20 cellular contexts compared by ENCODE assay signal in genomic region chr6:17940151-17940791, GRCh38. TPM values are rescaled to one million over a fixed set of nuclear protein-coding genes. Genes with fewer than 3 reads are reported as not detected.
A peak's percentile ranks its signal among the peaks of the same experiment; 100 is the strongest.
DNase-seq lines count a peak whose midpoint lies in the region; ATAC-seq and TF ChIP-seq lines count a peak whose summit lies in the region.
"Had no signal": no experiment of that assay in that cellular context is flagged by ENCODE, and none has a peak within 500 bp of the region (broad histone marks: within the 10 kb centered on the region; RNA-seq: fewer than 3 reads in every experiment).

No MANE protein-coding gene starts in this region.

- DNase-seq in SK-N-SH = peak; percentile 15
- DNase-seq in chondrocyte (ENCODE audit: low spot score) = no peak
- no peak for DNase-seq in smooth muscle cell (lab: John Stamatoyannopoulos, UW; ENCODE audit: unreplicated experiment)
- no peak for DNase-seq in activated T-cell treated with anti-CD3 and anti-CD28 coated beads, Interleukin-2, amount 50 U/mL, for 24 hours
- no peak for DNase-seq in stimulated activated naive CD4-positive, alpha-beta T cell treated with Interleukin-2 at 50 U/mL for 16 hours (lab: John Stamatoyannopoulos, UW)
- DNase-seq in superior temporal gyrus (ENCODE audit: extremely low spot score) = no peak
- DNase-seq: 8988T, Caco-2, MG63, NCI-H1092 treated with DMSO at 0.1 percent for 48 hours, NCI-H1694, NCI-H2107, NCI-H226, NCI-H774, SHP77 treated with DMSO at 0.1 percent for 48 hours had no signal

- H2AFZ ChIP-seq in SK-N-SH (ENCODE audit: low read depth) (no peak overlapping the region), smooth muscle cell (ENCODE audit: low read depth) (no peak overlapping the region)

- no peak overlapping the region for H3K27ac ChIP-seq in SK-N-SH (ENCODE audit: low read depth in 2 of 2, low read length in 1 of 2)
- H3K27ac ChIP-seq in smooth muscle cell (ENCODE audit: low read depth) = no peak overlapping the region
- H3K27ac ChIP-seq: BLaER1 treated with 17β-estradiol and CSF1 and Interleukin-3, amounts not matched to agents 10 nM and 100 nM; HL-60 had no signal

- H3K79me2 ChIP-seq in SK-N-SH (ENCODE audit: insufficient read depth) (peaks cover 92% of the 10 kb centered on the region), smooth muscle cell (ENCODE audit: low read depth) (peaks cover 54% of the 10 kb centered on the region)

- peak overlapping the region; percentile 34 for H3K27ac Mint-ChIP-seq in chondrocyte (ENCODE audit: unreplicated experiment)
- H3K27ac Mint-ChIP-seq in activated T-cell treated with anti-CD3 and anti-CD28 coated beads, Interleukin-2, amount 50 U/mL, for 24 hours = no peak overlapping the region

- H3K4me3 ChIP-seq in SK-N-SH (ENCODE audit: low read depth in 2 of 2, low read length in 1 of 2) (no peak overlapping the region), iPS-18c (ENCODE audit: insufficient read depth, low read depth, low read length) (peak overlapping the region; percentile 40; the same call in 1 of the 2 replicates), smooth muscle cell (peak overlapping the region; percentile 37)
- H3K4me3 ChIP-seq: BLaER1 treated with 17β-estradiol and CSF1 and Interleukin-3, amounts not matched to agents 10 nM and 100 nM; MG63 had no signal

- CTCF ChIA-PET in SK-N-SH (lab: Yijun Ruan, JAX) = no interaction called here

- TF ChIP-seq RAD21 in SK-N-SH (IDR thresholded peaks at IDR 0.05; ENCODE audit: low read length) = no peak

- no peak for ATAC-seq in SK-N-SH treated with all-trans-retinoic acid at 6 μM for 48 hours
- ATAC-seq: HepG2 had no signal

- H3K27me3 ChIP-seq in SK-N-SH (ENCODE audit: insufficient read depth) (no peaks in the 10 kb centered on the region), smooth muscle cell (ENCODE audit: low read depth) (no peaks in the 10 kb centered on the region)
- H3K27me3 ChIP-seq: BLaER1 treated with 17β-estradiol and CSF1 and Interleukin-3, amounts not matched to agents 10 nM and 100 nM; MG63 had no signal

- H3F3A ChIP-seq in SK-N-SH (replicated peaks; ENCODE audit: insufficient read depth) (peaks cover 4% of the 10 kb centered on the region), smooth muscle cell (ENCODE audit: low read depth) (no peaks in the 10 kb centered on the region)

- TF ChIP-seq EP300 in SK-N-SH (IDR thresholded peaks at IDR 0.05; ENCODE audit: borderline replicate concordance in 1 of 2, low read depth in 1 of 2, low read length in 1 of 2) = no peak

- TF ChIP-seq CTCF in SK-N-SH (IDR thresholded peaks at IDR 0.05) (no peak), chondrocyte (IDR thresholded peaks at IDR 0.05) (no peak), smooth muscle cell (IDR thresholded peaks at IDR 0.05; ENCODE audit: borderline replicate concordance, insufficient read depth, poor library complexity, severe bottlenecking) (no peak)

- H3K4me3 Mint-ChIP-seq in chondrocyte (ENCODE audit: unreplicated experiment) = no peak overlapping the region
- no peak overlapping the region for H3K4me3 Mint-ChIP-seq in activated T-cell treated with anti-CD3 and anti-CD28 coated beads, Interleukin-2, amount 50 U/mL, for 24 hours

- H3K4me2 ChIP-seq in SK-N-SH = no peak overlapping the region
- peak overlapping the region; percentile 55 for H3K4me2 ChIP-seq in smooth muscle cell
- H3K4me2 ChIP-seq: BLaER1 treated with 17β-estradiol and CSF1 and Interleukin-3, amounts not matched to agents 10 nM and 100 nM had no signal

- no peaks in the 10 kb centered on the region for H3K27me3 Mint-ChIP-seq in chondrocyte (ENCODE audit: low read depth)
- peaks cover 43% of the 10 kb centered on the region for H3K27me3 Mint-ChIP-seq in activated T-cell treated with anti-CD3 and anti-CD28 coated beads, Interleukin-2, amount 50 U/mL, for 24 hours

- 82% methylated on average over 6 of the region's 6 CpGs for WGBS in SK-N-SH (ENCODE audit: low lambda C conversion rate)
- 32% methylated on average over 6 of the region's 6 CpGs for WGBS in smooth muscle cell (ENCODE audit: low lambda C conversion rate)

- peaks cover 8 to 14% of the 10 kb centered on the region in 2 experiments; a peak in 2 of 4 replicates for H3K4me1 ChIP-seq in SK-N-SH (ENCODE audit: control insufficient read depth in 1 of 2, insufficient read depth in 2 of 2, low read depth in 1 of 2, low read length in 1 of 2)
- no peaks in the 10 kb centered on the region for H3K4me1 ChIP-seq in smooth muscle cell (ENCODE audit: low read depth)
- H3K4me1 ChIP-seq: Caco-2 had no signal

- H3K9me3 Mint-ChIP-seq in chondrocyte (ENCODE audit: low read depth) = no peaks in the 10 kb centered on the region
- no peaks in the 10 kb centered on the region for H3K9me3 Mint-ChIP-seq in activated T-cell treated with anti-CD3 and anti-CD28 coated beads, Interleukin-2, amount 50 U/mL, for 24 hours

- H3K9me2 ChIP-seq in SK-N-SH = no peaks in the 10 kb centered on the region

- H3K9ac ChIP-seq in SK-N-SH (no peak overlapping the region), smooth muscle cell (ENCODE audit: low read depth) (no peak overlapping the region)
- H3K9ac ChIP-seq: BLaER1 treated with 17β-estradiol and CSF1 and Interleukin-3, amounts not matched to agents 10 nM and 100 nM had no signal

- H4K20me1 ChIP-seq in SK-N-SH (ENCODE audit: insufficient read depth) (no peaks in the 10 kb centered on the region), smooth muscle cell (ENCODE audit: low read depth) (peaks cover 35% of the 10 kb centered on the region)

- peaks cover 2% of the 10 kb centered on the region for H3K36me3 Mint-ChIP-seq in chondrocyte (ENCODE audit: low read depth)
- no peaks in the 10 kb centered on the region for H3K36me3 Mint-ChIP-seq in activated T-cell treated with anti-CD3 and anti-CD28 coated beads, Interleukin-2, amount 50 U/mL, for 24 hours (ENCODE audit: low read depth)

- peaks cover 39% of the 10 kb centered on the region for H3K4me1 Mint-ChIP-seq in chondrocyte (ENCODE audit: low read depth)
- peaks cover 3% of the 10 kb centered on the region for H3K4me1 Mint-ChIP-seq in activated T-cell treated with anti-CD3 and anti-CD28 coated beads, Interleukin-2, amount 50 U/mL, for 24 hours (ENCODE audit: low read depth)

- H3K9me3 ChIP-seq in SK-N-SH (no peaks in the 10 kb centered on the region), iPS-18c (ENCODE audit: control insufficient read depth, insufficient read depth, low read length) (no peaks in the 10 kb centered on the region), smooth muscle cell (replicated peaks; ENCODE audit: low read depth) (no peaks in the 10 kb centered on the region)
- H3K9me3 ChIP-seq: BLaER1 treated with 17β-estradiol and CSF1 and Interleukin-3, amounts not matched to agents 10 nM and 100 nM; Caco-2; MG63 had no signal

- POLR2A ChIA-PET in SK-N-SH (lab: Yijun Ruan, JAX) = no interaction called here

- H3K36me3 ChIP-seq in SK-N-SH (replicated peaks in 1 of 2; ENCODE audit: control insufficient read depth in 1 of 2, insufficient read depth in 2 of 2, low read length in 1 of 2) = no peaks in the 10 kb centered on the region
- H3K36me3 ChIP-seq in smooth muscle cell (ENCODE audit: low read depth) = no peaks in the 10 kb centered on the region

TF ChIP-seq in SK-N-SH, 30 proteins besides CTCF, POLR2A, EP300 and RAD21 (continues in another document):
- TF ChIP-seq RXRA (IDR thresholded peaks at IDR 0.05; ENCODE audit: borderline replicate concordance, low read depth) = no peak
- TF ChIP-seq RCOR1 (IDR thresholded peaks at IDR 0.05; ENCODE audit: low read length) = no peak
- no peak for TF ChIP-seq ZBTB33 (IDR thresholded peaks at IDR 0.05; ENCODE audit: borderline replicate concordance, low read depth)
- TF ChIP-seq ELF1 (IDR thresholded peaks at IDR 0.05) = no peak
- TF ChIP-seq TCF12 (IDR thresholded peaks at IDR 0.05) = no peak
- no peak for TF ChIP-seq SIN3A (IDR thresholded peaks at IDR 0.05; ENCODE audit: borderline replicate concordance, low read depth, low read length)

TF ChIP-seq in SK-N-SH treated with all-trans-retinoic acid at 6 μM for 48 hours, 23 proteins besides CTCF, POLR2A, EP300 and RAD21 (continues in another document):
- TF ChIP-seq OSR1 (CRISPR knock-in tag; IDR thresholded peaks at IDR 0.05) (no peak), CSRNP3 (CRISPR knock-in tag; IDR thresholded peaks at IDR 0.05) (no peak), TSHZ2 (CRISPR knock-in tag; IDR thresholded peaks at IDR 0.05) (no peak)

RNA-seq across cellular contexts. Expression of gene KIF13A, which starts 47.2 kb away (rescaled TPM):
- polyA plus RNA-seq in SK-N-SH (2012; rRNA removed) (18.2 and 23.1 TPM in 2 replicates), smooth muscle cell (10.4 and 15.9 TPM in 2 replicates)
- 20.1 and 21.5 TPM in 2 replicates for polyA plus RNA-seq in SK-N-SH (2012; cell fraction: cytosol; rRNA removed)
- 14.1 and 23.0 TPM in 2 replicates for polyA plus RNA-seq in SK-N-SH (2012; cell fraction: nucleus; rRNA removed)
- total RNA-seq in chondrocyte (39.5 to 51.9 TPM (median 49.7 TPM) in 3 replicates), smooth muscle cell (28.4 and 31.9 TPM in 2 replicates)

Comparison
In these comparisons a context has a peak if more than half of its experiments do, and no peak if none do; other contexts are left out.
1. H3K4me3 ChIP-seq: peak in iPS-18c (single experiment) and smooth muscle cell (single experiment); none in SK-N-SH (0 of 2).